In the genomic region with DNA sequence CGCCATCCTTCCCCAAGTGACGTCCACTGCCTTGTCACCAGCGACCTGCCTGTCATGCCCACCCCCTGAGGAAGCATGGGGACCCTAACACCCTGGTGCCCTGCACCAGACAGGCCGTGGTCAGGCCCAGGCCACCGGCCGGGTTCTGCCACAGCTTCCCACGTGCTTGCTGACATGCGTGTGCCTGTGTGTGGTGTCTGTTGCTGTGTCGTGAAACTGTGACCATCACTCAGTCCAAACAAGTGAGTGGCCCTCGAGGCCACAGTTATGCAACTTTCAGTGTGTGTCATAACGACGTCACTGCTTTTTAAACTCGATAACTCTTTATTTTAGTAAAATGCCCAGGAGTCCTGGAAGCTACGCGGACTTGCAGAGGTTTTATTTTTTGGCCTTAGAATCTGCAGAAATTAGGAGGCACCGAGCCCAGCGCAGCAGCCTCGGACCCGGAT, we compare ENCODE assay signal across 12 cellular contexts. TPM values are rescaled to one million over a fixed set of nuclear protein-coding genes. Genes with fewer than 3 reads are reported as not detected.
DNase-seq lines count a peak whose midpoint lies in the region; ATAC-seq, FAIRE-seq and TF ChIP-seq lines count a peak whose summit lies in the region.
"Had no signal": no experiment of that assay in that cellular context is flagged by ENCODE, and none has a peak within 500 bp of the region (broad histone marks: within the 10 kb centered on the region; RNA-seq: fewer than 3 reads in every experiment).

No MANE protein-coding gene starts in this region.

- H3K27ac ChIP-seq in A549, result peak overlapping the region; percentile 97 to 98
- H3K27ac ChIP-seq in GM12878 (ENCODE audit: control insufficient read depth, insufficient read depth), result no peak overlapping the region
- H3K27ac ChIP-seq in right atrium auricular region, result no peak overlapping the region
- H3K27ac ChIP-seq: uterus had no signal

- FAIRE-seq in A549 (lab: Jason Lieb, UNC) (no peak), GM12878 (lab: Jason Lieb, UNC) (no peak)

- no TSS peak for BruUV-seq in GM12878 (replicated peaks; lab: Mats Ljungman, UMichigan)

- H3K4me1 ChIP-seq in A549 (peaks cover 80% of the 10 kb centered on the region), GM12878 (ENCODE audit: control insufficient read depth, insufficient read depth, low read length) (no peaks in the 10 kb centered on the region), right atrium auricular region (peaks cover 0 to 11% of the 10 kb centered on the region in 2 donors)
- H3K4me1 ChIP-seq: uterus had no signal

- H3K4me3 ChIP-seq in A549, result no peak overlapping the region
- no peak overlapping the region for H3K4me3 ChIP-seq in GM12878
- no peak overlapping the region for H3K4me3 ChIP-seq in right atrium auricular region
- H3K4me3 ChIP-seq: uterus had no signal

- CTCF ChIA-PET in A549 (lab: Yijun Ruan, JAX) (interaction anchor here (0.7 to 9.8 kb wide), 5 partner anchors 28 to 126 kb away, joined by 3 to 150 read pairs (median 5); no protein-coding TSS in a partner anchor), GM12878 (lab: Yijun Ruan, JAX) (interaction anchor here (1.1 to 10.2 kb wide), 6 partner anchors 10 to 112 kb away, joined by 3 to 178 read pairs (median 10); no protein-coding TSS in a partner anchor)

- RAD21 ChIA-PET in GM12878 (lab: Charles Lee; ENCODE audit: unreplicated experiment), result interaction anchor here (0.8 to 3.5 kb wide), 2 partner anchors 106 to 109 kb away, joined by 3 to 22 read pairs; no protein-coding TSS in a partner anchor

- 27% methylated on average over 13 of the region's 19 CpGs for WGBS in A549 (ENCODE audit: missing lambda C conversion rate)
- WGBS in GM12878 (ENCODE audit: insufficient coverage, insufficient replicate concordance, low lambda C conversion rate, missing lambda C conversion rate), result 73% methylated on average over 19 of the region's 19 CpGs

- TF ChIP-seq EP300 in A549 (IDR thresholded peaks at IDR 0.05), result peak in 1 of 2 experiments; percentile 37; a peak in 2 of 5 replicates
- TF ChIP-seq EP300 in GM12878 (IDR thresholded peaks at IDR 0.05; ENCODE audit: borderline replicate concordance in 1 of 2, control insufficient read depth in 1 of 2, low read depth in 2 of 2, low read length in 2 of 2), result no peak

- intact Hi-C loops in GM12878 (cut with micrococcal nuclease; ENCODE audit: unreplicated experiment), result loop anchor here (5.0 kb wide), 1 partner anchor 303 kb away; no protein-coding TSS in a partner anchor

- no peak for ATAC-seq in A549
- ATAC-seq in GM12878, result no peak
- ATAC-seq in GM21515 (IDR thresholded peaks at IDR 0.05; ENCODE audit: unreplicated experiment), result no peak
- no peak for ATAC-seq in stimulated activated naive CD8-positive, alpha-beta T cell treated with anti-CD3 and anti-CD28 coated beads, Interleukin-15, amount 100 ng/mL, for 72 hours
- ATAC-seq in GM18909 (IDR thresholded peaks at IDR 0.05; ENCODE audit: poor library complexity, unreplicated experiment), result no peak

- H3K4me1 Mint-ChIP-seq in stimulated activated naive CD8-positive, alpha-beta T cell treated with anti-CD3 and anti-CD28 coated beads, Interleukin-15, amount 100 ng/mL, for 72 hours, result peaks cover 10% of the 10 kb centered on the region

- no peaks in the 10 kb centered on the region for H3K9me3 Mint-ChIP-seq in stimulated activated naive CD8-positive, alpha-beta T cell treated with anti-CD3 and anti-CD28 coated beads, Interleukin-15, amount 100 ng/mL, for 72 hours

- no peak overlapping the region for H3K27ac Mint-ChIP-seq in stimulated activated naive CD8-positive, alpha-beta T cell treated with anti-CD3 and anti-CD28 coated beads, Interleukin-15, amount 100 ng/mL, for 72 hours

- POLR2A ChIA-PET in A549 (lab: Yijun Ruan, JAX) (no interaction called here), GM12878 (lab: Charles Lee) (no interaction called here)

- H3K27me3 ChIP-seq in GM12878 (replicated peaks in 1 of 2; ENCODE audit: control insufficient read depth in 2 of 2, insufficient read depth in 2 of 2, low read length in 1 of 2), result no peaks in the 10 kb centered on the region
- no peaks in the 10 kb centered on the region for H3K27me3 ChIP-seq in right atrium auricular region
- H3K27me3 ChIP-seq: uterus had no signal

- H3K4me2 ChIP-seq in A549 (peak overlapping the region; percentile 49), GM12878 (ENCODE audit: control insufficient read depth, insufficient read depth) (no peak overlapping the region)

- H4K20me1 ChIP-seq in GM12878 (ENCODE audit: control insufficient read depth, insufficient read depth), result peaks cover under 1% of the 10 kb centered on the region; the same call in 1 of the 2 replicates

- H2AFZ ChIP-seq in GM12878 (ENCODE audit: control insufficient read depth, low read depth, low read length), result no peak overlapping the region

- H3K79me2 ChIP-seq in GM12878 (ENCODE audit: control insufficient read depth, insufficient read depth, low read length), result no peaks in the 10 kb centered on the region

- TF ChIP-seq POLR2A in A549 (IDR thresholded peaks at IDR 0.05; ENCODE audit: low read length), result no peak
- peak; percentile 60 for TF ChIP-seq POLR2A in GM12878 (IDR thresholded peaks at IDR 0.05; ENCODE audit: low read depth, low read length)

- no peak overlapping the region for H3K9ac ChIP-seq in GM12878 (ENCODE audit: control insufficient read depth, insufficient read depth, low read length)

- TF ChIP-seq CTCF in A549 (IDR thresholded peaks at IDR 0.05), result no peak
- TF ChIP-seq CTCF in GM12878 (IDR thresholded peaks at IDR 0.05 in 2 of 3, conservative IDR thresholded peaks at IDR 0.05 in 1 of 3; ENCODE audit: control insufficient read depth in 2 of 3, extremely low read depth in 1 of 3, insufficient read depth in 1 of 3, low read depth in 3 of 3, low read length in 3 of 3), result no peak
- no peak for TF ChIP-seq CTCF in right atrium auricular region (IDR thresholded peaks at IDR 0.05)

- no peak for TF ChIP-seq RAD21 in A549 (conservative IDR thresholded peaks at IDR 0.05 in 1 of 2, IDR thresholded peaks at IDR 0.05 in 1 of 2)
- no peak for TF ChIP-seq RAD21 in GM12878 (IDR thresholded peaks at IDR 0.05; ENCODE audit: insufficient read depth, low read depth, low read length)

- H3K36me3 ChIP-seq in GM12878 (ENCODE audit: control insufficient read depth in 2 of 2, insufficient read depth in 2 of 2, low read length in 1 of 2) (peaks cover 4 to 22% of the 10 kb centered on the region in 2 experiments; a peak in 3 of 4 replicates), right atrium auricular region (peaks cover 7% of the 10 kb centered on the region)
- H3K36me3 ChIP-seq: uterus had no signal

- SMC1A ChIA-PET in GM12878 (lab: Charles Lee; ENCODE audit: uncharacterized antibody, unreplicated experiment), result interaction anchor here (6.2 kb wide), 1 partner anchor 105 kb away, joined by 64 read pairs; no protein-coding TSS in a partner anchor

- in situ Hi-C loops in GM12878 (cut with MboI), result loop anchor here (5.0 kb wide), 1 partner anchor 102 kb away; no protein-coding TSS in a partner anchor

- no peaks in the 10 kb centered on the region for H3K9me3 ChIP-seq in A549
- H3K9me3 ChIP-seq in GM12878 (replicated peaks; ENCODE audit: control insufficient read depth, insufficient read depth, low read length), result no peaks in the 10 kb centered on the region
- no peaks in the 10 kb centered on the region for H3K9me3 ChIP-seq in right atrium auricular region
- H3K9me3 ChIP-seq: uterus had no signal

- H3K4me3 Mint-ChIP-seq in stimulated activated naive CD8-positive, alpha-beta T cell treated with anti-CD3 and anti-CD28 coated beads, Interleukin-15, amount 100 ng/mL, for 72 hours, result no peak overlapping the region

- H3K27me3 Mint-ChIP-seq in stimulated activated naive CD8-positive, alpha-beta T cell treated with anti-CD3 and anti-CD28 coated beads, Interleukin-15, amount 100 ng/mL, for 72 hours, result no peaks in the 10 kb centered on the region

- peak in 1 of 2 experiments; percentile 69 for DNase-seq in A549 (ENCODE audit: low read depth in 1 of 2, low spot score in 1 of 2)
- DNase-seq in HT1080 (ENCODE audit: low read depth), result peak; percentile 47
- DNase-seq in GM12878 (ENCODE audit: low read depth, low spot score), result no peak
- DNase-seq in iris pigment epithelial cell (ENCODE audit: low read depth), result peak; percentile 69
- DNase-seq in right atrium auricular region (ENCODE audit: low spot score), result no peak
- DNase-seq in stimulated activated naive CD8-positive, alpha-beta T cell treated with anti-CD3 and anti-CD28 coated beads, Interleukin-15, amount 100 ng/mL, for 72 hours, result no peak
- DNase-seq: effector memory CD4-positive, alpha-beta T cell; MM.1S; uterus had no signal

RNA-seq across cellular contexts. Expression of a gene that starts 8.5 kb away (rescaled TPM):
- polyA plus RNA-seq in A549 (2011; rRNA removed), result 0.14 and 0.52 TPM in 2 replicates
- 0.03 TPM in 2 replicates for polyA plus RNA-seq in A549 (2012; cell fraction: cytosol; rRNA removed)
- polyA plus RNA-seq in A549 (2012; cell fraction: nucleus; rRNA removed), result 1.5 and 2.2 TPM in 2 replicates
- 0.14 to 0.25 TPM (median 0.18 TPM) in 3 replicates for polyA plus RNA-seq in A549 (2017; fragmentation: RNase III; extraction: RNeasy Plus Mini Kit Qiagen cat#74134 plus additional on column Dnase treatment)
- polyA minus RNA-seq in A549 (2011; rRNA and poly(A)+ RNA removed), result 0.04 TPM in 1 of 2 replicates, not detected in the other
- total RNA-seq in HT1080 (2014; rRNA removed; shearing (Covaris generic)), result not detected in 2 replicates
- polyA plus RNA-seq in HT1080 (2015; cell fraction: cytosol; rRNA removed), result not detected in 2 replicates
- 0.10 TPM in 1 of 2 replicates, not detected in the other for polyA plus RNA-seq in HT1080 (2015; cell fraction: nucleus; rRNA removed)
- not detected in 2 replicates for total RNA-seq in GM12878 (2013; cell fraction: nucleolus; rRNA removed)
- total RNA-seq in GM12878 (2014; rRNA removed), result not detected in 2 replicates
- total RNA-seq in GM12878 (2014; rRNA removed; fragmentation: Illumina TruSeq; extraction: Trizol), result not detected in 2 replicates
- 1.5 and 1.9 TPM in 2 replicates for total RNA-seq in GM12878 (2021)
- not detected for polyA plus RNA-seq in GM12878 (2011; ENCODE audit: low read depth)
- polyA plus RNA-seq in GM12878 (2011; rRNA removed), result not detected in 2 replicates
- polyA plus RNA-seq in GM12878 (2011; cell fraction: cytosol; rRNA removed), result not detected in 2 replicates
- polyA plus RNA-seq in GM12878 (2011; cell fraction: nucleus; rRNA removed), result 0.22 TPM in 1 of 2 replicates, not detected in the other
- not detected in 2 replicates for polyA plus RNA-seq in GM12878 (2012)
- 0.79 TPM in 1 of 2 replicates, not detected in the other for polyA plus RNA-seq in GM12878 (2014; fragmentation: Illumina TruSeq; extraction: Trizol)
- not detected for polyA plus RNA-seq in GM12878 (2014; fragmentation: Nextera tagmentation; extraction: Ambion mirVana)
- 0.03 TPM in 1 of 2 replicates, not detected in the other for polyA plus RNA-seq in GM12878 (2014; rRNA removed)
- not detected for polyA plus RNA-seq in GM12878 (2016; fragmentation: Nextera tagmentation; extraction: Ambion mirVana)
- not detected in 2 replicates for polyA minus RNA-seq in GM12878 (2011; rRNA and poly(A)+ RNA removed)
- not detected in 2 replicates for polyA minus RNA-seq in GM12878 (2011; cell fraction: cytosol; rRNA and poly(A)+ RNA removed)
- not detected in 2 replicates for polyA minus RNA-seq in GM12878 (2011; cell fraction: nucleus; rRNA and poly(A)+ RNA removed)
- not detected for total RNA-seq in right atrium auricular region
- total RNA-seq: skeletal muscle tissue had no signal

RNA-seq across cellular contexts. Expression of a gene that starts 20.0 kb away (rescaled TPM):
- 26.5 and 33.1 TPM in 2 replicates for polyA plus RNA-seq in A549 (2011; rRNA removed)
- polyA plus RNA-seq in A549 (2012; cell fraction: cytosol; rRNA removed), result 138 and 184 TPM in 2 replicates
- polyA plus RNA-seq in A549 (2012; cell fraction: nucleus; rRNA removed), result 145 and 165 TPM in 2 replicates
- 96.2 to 127 TPM (median 108 TPM) in 3 replicates for polyA plus RNA-seq in A549 (2017; fragmentation: RNase III; extraction: RNeasy Plus Mini Kit Qiagen cat#74134 plus additional on column Dnase treatment)
- 10.8 and 19.0 TPM in 2 replicates for polyA minus RNA-seq in A549 (2011; rRNA and poly(A)+ RNA removed)
- 134 and 169 TPM in 2 replicates for total RNA-seq in HT1080 (2014; rRNA removed; shearing (Covaris generic))
- polyA plus RNA-seq in HT1080 (2015; cell fraction: cytosol; rRNA removed), result 200 and 212 TPM in 2 replicates
- polyA plus RNA-seq in HT1080 (2015; cell fraction: nucleus; rRNA removed), result 115 and 116 TPM in 2 replicates
- 16.2 and 21.3 TPM in 2 replicates for total RNA-seq in GM12878 (2013; cell fraction: nucleolus; rRNA removed)
- total RNA-seq in GM12878 (2014; rRNA removed), result 68.9 and 85.1 TPM in 2 replicates
- 25.7 and 31.5 TPM in 2 replicates for total RNA-seq in GM12878 (2014; rRNA removed; fragmentation: Illumina TruSeq; extraction: Trizol)
- 106 and 107 TPM in 2 replicates for total RNA-seq in GM12878 (2021)
- polyA plus RNA-seq in GM12878 (2011; ENCODE audit: low read depth), result 21.5 TPM
- polyA plus RNA-seq in GM12878 (2011; rRNA removed), result 27.6 and 47.2 TPM in 2 replicates
- polyA plus RNA-seq in GM12878 (2011; cell fraction: cytosol; rRNA removed), result 57.7 and 83.4 TPM in 2 replicates
- 55.8 and 67.2 TPM in 2 replicates for polyA plus RNA-seq in GM12878 (2011; cell fraction: nucleus; rRNA removed)
- 54.9 and 67.3 TPM in 2 replicates for polyA plus RNA-seq in GM12878 (2012)
- 8.7 and 31.3 TPM in 2 replicates for polyA plus RNA-seq in GM12878 (2014; fragmentation: Illumina TruSeq; extraction: Trizol)
- polyA plus RNA-seq in GM12878 (2014; fragmentation: Nextera tagmentation; extraction: Ambion mirVana), result 1 to 10 TPM; 4.0 to 6.6 TPM
- 99.2 and 126 TPM in 2 replicates for polyA plus RNA-seq in GM12878 (2014; rRNA removed)
- 100 to 1,000 TPM in 1 of 2 experiments, 10 to 100 TPM in 1; 96.3 to 114 TPM for polyA plus RNA-seq in GM12878 (2016; fragmentation: Nextera tagmentation; extraction: Ambion mirVana)
- 13.5 and 27.4 TPM in 2 replicates for polyA minus RNA-seq in GM12878 (2011; rRNA and poly(A)+ RNA removed)
- 21.4 and 25.4 TPM in 2 replicates for polyA minus RNA-seq in GM12878 (2011; cell fraction: cytosol; rRNA and poly(A)+ RNA removed)
- 6.2 and 10.5 TPM in 2 replicates for polyA minus RNA-seq in GM12878 (2011; cell fraction: nucleus; rRNA and poly(A)+ RNA removed)
- 10 to 100 TPM; 13.7 to 23.9 TPM for total RNA-seq in right atrium auricular region

RNA-seq across cellular contexts. Expression of a gene that starts 26.8 kb away (rescaled TPM):
- not detected in 2 replicates for polyA plus RNA-seq in A549 (2011; rRNA removed)
- polyA plus RNA-seq in A549 (2012; cell fraction: cytosol; rRNA removed), result not detected in 2 replicates
- not detected in 2 replicates for polyA plus RNA-seq in A549 (2012; cell fraction: nucleus; rRNA removed)
- polyA plus RNA-seq in A549 (2017; fragmentation: RNase III; extraction: RNeasy Plus Mini Kit Qiagen cat#74134 plus additional on column Dnase treatment), result not detected in 3 replicates
- polyA minus RNA-seq in A549 (2011; rRNA and poly(A)+ RNA removed), result not detected in 2 replicates
- total RNA-seq in HT1080 (2014; rRNA removed; shearing (Covaris generic)), result not detected in 2 replicates
- polyA plus RNA-seq in HT1080 (2015; cell fraction: cytosol; rRNA removed), result not detected in 2 replicates
- not detected in 2 replicates for polyA plus RNA-seq in HT1080 (2015; cell fraction: nucleus; rRNA removed)
- total RNA-seq in GM12878 (2013; cell fraction: nucleolus; rRNA removed), result not detected in 2 replicates
- total RNA-seq in GM12878 (2014; rRNA removed), result not detected in 2 replicates
- total RNA-seq in GM12878 (2014; rRNA removed; fragmentation: Illumina TruSeq; extraction: Trizol), result not detected in 2 replicates
- total RNA-seq in GM12878 (2021), result 0.90 and 1.5 TPM in 2 replicates
- polyA plus RNA-seq in GM12878 (2011; ENCODE audit: low read depth), result not detected
- not detected in 2 replicates for polyA plus RNA-seq in GM12878 (2011; rRNA removed)
- polyA plus RNA-seq in GM12878 (2011; cell fraction: cytosol; rRNA removed), result not detected in 2 replicates
- polyA plus RNA-seq in GM12878 (2011; cell fraction: nucleus; rRNA removed), result not detected in 2 replicates
- not detected in 2 replicates for polyA plus RNA-seq in GM12878 (2012)
- polyA plus RNA-seq in GM12878 (2014; fragmentation: Illumina TruSeq; extraction: Trizol), result not detected in 2 replicates
- polyA plus RNA-seq in GM12878 (2014; fragmentation: Nextera tagmentation; extraction: Ambion mirVana), result not detected
- not detected in 2 replicates for polyA plus RNA-seq in GM12878 (2014; rRNA removed)
- not detected for polyA plus RNA-seq in GM12878 (2016; fragmentation: Nextera tagmentation; extraction: Ambion mirVana)
- not detected in 2 replicates for polyA minus RNA-seq in GM12878 (2011; rRNA and poly(A)+ RNA removed)
- not detected in 2 replicates for polyA minus RNA-seq in GM12878 (2011; cell fraction: cytosol; rRNA and poly(A)+ RNA removed)
- polyA minus RNA-seq in GM12878 (2011; cell fraction: nucleus; rRNA and poly(A)+ RNA removed), result not detected in 2 replicates
- total RNA-seq in right atrium auricular region, result not detected
- total RNA-seq: skeletal muscle tissue, uterus had no signal

RNA-seq across cellular contexts. Expression of a gene that starts 46.2 kb away (rescaled TPM):
- not detected in 2 replicates for polyA plus RNA-seq in A549 (2011; rRNA removed)
- not detected in 2 replicates for polyA plus RNA-seq in A549 (2012; cell fraction: cytosol; rRNA removed)
- polyA plus RNA-seq in A549 (2012; cell fraction: nucleus; rRNA removed), result 0.11 and 0.16 TPM in 2 replicates
- not detected in 3 replicates for polyA plus RNA-seq in A549 (2017; fragmentation: RNase III; extraction: RNeasy Plus Mini Kit Qiagen cat#74134 plus additional on column Dnase treatment)
- polyA minus RNA-seq in A549 (2011; rRNA and poly(A)+ RNA removed), result not detected in 2 replicates
- total RNA-seq in HT1080 (2014; rRNA removed; shearing (Covaris generic)), result not detected in 2 replicates
- polyA plus RNA-seq in HT1080 (2015; cell fraction: cytosol; rRNA removed), result not detected in 2 replicates
- polyA plus RNA-seq in HT1080 (2015; cell fraction: nucleus; rRNA removed), result not detected in 2 replicates
- not detected in 2 replicates for total RNA-seq in GM12878 (2013; cell fraction: nucleolus; rRNA removed)
- not detected in 2 replicates for total RNA-seq in GM12878 (2014; rRNA removed)
- total RNA-seq in GM12878 (2014; rRNA removed; fragmentation: Illumina TruSeq; extraction: Trizol), result not detected in 2 replicates
- total RNA-seq in GM12878 (2021), result 0.27 TPM in 1 of 2 replicates, not detected in the other
- not detected for polyA plus RNA-seq in GM12878 (2011; ENCODE audit: low read depth)
- not detected in 2 replicates for polyA plus RNA-seq in GM12878 (2011; rRNA removed)
- not detected in 2 replicates for polyA plus RNA-seq in GM12878 (2011; cell fraction: cytosol; rRNA removed)
- polyA plus RNA-seq in GM12878 (2011; cell fraction: nucleus; rRNA removed), result not detected in 2 replicates
- polyA plus RNA-seq in GM12878 (2012), result not detected in 2 replicates
- polyA plus RNA-seq in GM12878 (2014; fragmentation: Illumina TruSeq; extraction: Trizol), result not detected in 2 replicates
- polyA plus RNA-seq in GM12878 (2014; fragmentation: Nextera tagmentation; extraction: Ambion mirVana), result not detected
- polyA plus RNA-seq in GM12878 (2014; rRNA removed), result not detected in 2 replicates
- polyA plus RNA-seq in GM12878 (2016; fragmentation: Nextera tagmentation; extraction: Ambion mirVana), result not detected
- polyA minus RNA-seq in GM12878 (2011; rRNA and poly(A)+ RNA removed), result not detected in 2 replicates
- not detected in 2 replicates for polyA minus RNA-seq in GM12878 (2011; cell fraction: cytosol; rRNA and poly(A)+ RNA removed)
- polyA minus RNA-seq in GM12878 (2011; cell fraction: nucleus; rRNA and poly(A)+ RNA removed), result not detected in 2 replicates
- total RNA-seq in right atrium auricular region, result not detected
- total RNA-seq: uterus had no signal

Comparison
In these comparisons a context has a peak if more than half of its experiments do, and no peak if none do; other contexts are left out.
1. DNase-seq: peak in HT1080 (single experiment) and iris pigment epithelial cell (single experiment); none in GM12878 (single experiment), right atrium auricular region (single experiment) and stimulated activated naive CD8-positive, alpha-beta T cell treated with anti-CD3 and anti-CD28 coated beads, Interleukin-15, amount 100 ng/mL, for 72 hours (0 of 2).
2. H3K27ac ChIP-seq: peak in A549 (2 of 2); none in GM12878 (single experiment) and right atrium auricular region (0 of 2).